Comparison of ENCODE assay signal across 9 cellular contexts in genomic region chr6:32529697-32530429, GRCh38. TPM values are rescaled to one million over a fixed set of nuclear protein-coding genes. Genes with fewer than 3 reads are reported as not detected.
DNase-seq lines count a peak whose midpoint lies in the region; ATAC-seq and TF ChIP-seq lines count a peak whose summit lies in the region.
"Had no signal": no experiment of that assay in that cellular context is flagged by ENCODE, and none has a peak within 500 bp of the region (broad histone marks: within the 10 kb centered on the region; RNA-seq: fewer than 3 reads in every experiment).

Gene HLA-DRB5, minus strand, starts transcription at chr6:32530287. Its CDS starts 63 bp downstream, at chr6:32530224.

- H3K36me3 Mint-ChIP-seq in immature natural killer cell = no peaks in the 10 kb centered on the region

- H3K9me3 ChIP-seq in upper lobe of right lung = no peaks in the 10 kb centered on the region
- no peaks in the 10 kb centered on the region for H3K9me3 ChIP-seq in PC-9 (ENCODE audit: insufficient read depth, low read depth)
- H3K9me3 ChIP-seq: neutrophil had no signal

- intact Hi-C loops in T-helper 2 cell treated with Interferon-gamma antibody and Interleukin-4, amounts not matched to agents 100 ng/mL and 5 ng/mL, for 36 hours (cut with micrococcal nuclease) = no loop called here
- intact Hi-C loops in upper lobe of right lung (cut with DNase I) = no loop called here
- intact Hi-C loops in PC-9 (cut with micrococcal nuclease; ENCODE audit: unreplicated experiment) = no loop called here

- H3K9me3 Mint-ChIP-seq in immature natural killer cell = no peaks in the 10 kb centered on the region

- H3K27ac Mint-ChIP-seq in immature natural killer cell = peak within 1 kb of the TSS in 3 of 6 donors; percentile 59 to 76 (median 62)

- H3K4me3 Mint-ChIP-seq in immature natural killer cell = peak within 1 kb of the TSS; percentile 77 to 81 (median 80)

- H3F3A ChIP-seq in PC-9 (ENCODE audit: insufficient read depth, low read depth) = no peaks in the 10 kb centered on the region

- H3K27me3 ChIP-seq in upper lobe of right lung (no peaks in the 10 kb centered on the region), PC-9 (ENCODE audit: insufficient read depth, low read depth) (no peaks in the 10 kb centered on the region)
- H3K27me3 ChIP-seq: neutrophil had no signal

- H3K4me2 ChIP-seq in PC-9 = no peak within 1 kb of the TSS

- no peaks in the 10 kb centered on the region for H3K79me2 ChIP-seq in PC-9 (ENCODE audit: low read depth)

- peak; percentile 39 for ATAC-seq in GM19468 (IDR thresholded peaks at IDR 0.05; ENCODE audit: extremely low read depth, unreplicated experiment)
- peak; percentile 98 for ATAC-seq in upper lobe of right lung

- TF ChIP-seq CTCF in upper lobe of right lung (IDR thresholded peaks at IDR 0.05) = no peak
- no peak for TF ChIP-seq CTCF in PC-9 (conservative IDR thresholded peaks at IDR 0.05)

- H3K4me3 ChIP-seq in upper lobe of right lung (no peak within 1 kb of the TSS), PC-9 (no peak within 1 kb of the TSS)

- DNase-seq in C1 segment of cervical spinal cord (lab: John Stamatoyannopoulos, UW) (peak in 8 of 14 donors; percentile 0 to 19 (median 4)), immature natural killer cell (peak in 1 of 3 donors; percentile 1), upper lobe of right lung (peak; percentile 67), PC-9 (no peak), NCI-H526 treated with DMSO at 0.1 percent for 48 hours (lab: John Stamatoyannopoulos, UW) (no peak), NCI-H1105 (lab: John Stamatoyannopoulos, UW) (no peak)

- BruUV-seq in PC-9 (replicated peaks; lab: Mats Ljungman, UMichigan) = no TSS peak

- H3K36me3 ChIP-seq in upper lobe of right lung (no peaks in the 10 kb centered on the region), PC-9 (ENCODE audit: low read depth) (no peaks in the 10 kb centered on the region)
- H3K36me3 ChIP-seq: neutrophil had no signal

- CTCF ChIA-PET in PC-9 (lab: Charles Lee) = no interaction called here

- peaks cover 0 to 7% of the 10 kb centered on the region in 2 donors for H3K4me1 Mint-ChIP-seq in immature natural killer cell

- no peak within 1 kb of the TSS for H2AFZ ChIP-seq in PC-9

- H3K4me1 ChIP-seq in upper lobe of right lung (no peaks in the 10 kb centered on the region), PC-9 (replicated peaks; ENCODE audit: insufficient read depth) (no peaks in the 10 kb centered on the region)

- peak within 1 kb of the TSS; percentile 17 for H3K27ac ChIP-seq in upper lobe of right lung
- H3K27ac ChIP-seq in PC-9 = no peak within 1 kb of the TSS
- H3K27ac ChIP-seq: neutrophil had no signal

- no peaks in the 10 kb centered on the region for H4K20me1 ChIP-seq in PC-9 (ENCODE audit: insufficient read depth)

- H3K9me2 ChIP-seq in PC-9 (ENCODE audit: insufficient read depth) = no peaks in the 10 kb centered on the region

- no peaks in the 10 kb centered on the region for H3K27me3 Mint-ChIP-seq in immature natural killer cell (ENCODE audit: low read depth in 3 of 3)

- POLR2A ChIA-PET in PC-9 (lab: Charles Lee; ENCODE audit: unreplicated experiment) = interaction anchor here (0.7 kb wide), 1 partner anchor 38 kb away, joined by 4 read pairs; no protein-coding TSS in a partner anchor

RNA-seq across cellular contexts. Expression of gene HLA-DRB5, which starts in this region (rescaled TPM):
- total RNA-seq in T-helper 2 cell treated with Interferon-gamma antibody and Interleukin-4, amounts not matched to agents 100 ng/mL and 5 ng/mL, for 36 hours = 43.3 and 43.7 TPM in 2 replicates
- polyA plus RNA-seq in immature natural killer cell = 100 to 1,000 TPM in 1 of 3 donors, 10 to 100 TPM in 1, 1 to 10 TPM in 1; 3.0 to 171 (median 16.0) TPM
- total RNA-seq in upper lobe of right lung = 197 TPM
- 0.33 TPM in 1 of 2 replicates, not detected in the other for total RNA-seq in PC-9 (2021)

Comparison
In these comparisons a context has a peak if more than half of its experiments do, and no peak if none do; other contexts are left out.
1. RNA of gene HLA-DRB5 (total RNA-seq): 197 TPM in upper lobe of right lung (single experiment) and 43.3 to 43.7 TPM in T-helper 2 cell treated with Interferon-gamma antibody and Interleukin-4, amounts not matched to agents 100 ng/mL and 5 ng/mL, for 36 hours; 0.33 TPM in PC-9; every median in the first group is over 10 times any median in the second.
2. DNase-seq: peak in C1 segment of cervical spinal cord (8 of 14) and upper lobe of right lung (single experiment); none in PC-9 (0 of 2), NCI-H526 treated with DMSO at 0.1 percent for 48 hours (single experiment) and NCI-H1105 (single experiment).